In genomic region chr2:215831296-215831913, GRCh38 we compare ENCODE assay signal across 8 cellular contexts.
DNase-seq lines count a peak whose midpoint lies in the region; ATAC-seq and TF ChIP-seq lines count a peak whose summit lies in the region.
"Had no signal": no experiment of that assay in that cellular context is flagged by ENCODE, and none has a peak within 500 bp of the region (broad histone marks: within the 10 kb centered on the region; RNA-seq: fewer than 3 reads in every experiment).

No MANE protein-coding gene starts in this region.

- peak overlapping the region; percentile 67 for H3K4me2 ChIP-seq in smooth muscle cell

- DNase-seq in NOMO-1 treated with DMSO at 0.1 percent for 48 hours (lab: John Stamatoyannopoulos, UW; ENCODE audit: unreplicated experiment) (peak; percentile 73), fibroblast of the conjunctiva (ENCODE audit: low read depth) (peak; percentile 64), smooth muscle cell (lab: John Stamatoyannopoulos, UW; ENCODE audit: unreplicated experiment) (no peak), UCSD-AML1 (lab: John Stamatoyannopoulos, UW; ENCODE audit: unreplicated experiment) (no peak), NCI-H2081 treated with DMSO at 0.1 percent for 48 hours (lab: John Stamatoyannopoulos, UW) (no peak)

- H3K9ac ChIP-seq in smooth muscle cell (ENCODE audit: low read depth) = no peak overlapping the region

- ATAC-seq in GM21381 (IDR thresholded peaks at IDR 0.05; ENCODE audit: unreplicated experiment) (peak; percentile 66), HG03432 (IDR thresholded peaks at IDR 0.05; ENCODE audit: unreplicated experiment) (no peak)

- 35% methylated on average over 5 of the region's 5 CpGs for WGBS in smooth muscle cell (ENCODE audit: low lambda C conversion rate)

- no peaks in the 10 kb centered on the region for H3K9me3 ChIP-seq in smooth muscle cell (replicated peaks; ENCODE audit: low read depth)
- H3K9me3 ChIP-seq: tibial nerve had no signal

- H3K27ac ChIP-seq in smooth muscle cell (ENCODE audit: low read depth) = peak overlapping the region; percentile 56

- no peaks in the 10 kb centered on the region for H4K20me1 ChIP-seq in smooth muscle cell (ENCODE audit: low read depth)

- no peaks in the 10 kb centered on the region for H3K79me2 ChIP-seq in smooth muscle cell (ENCODE audit: low read depth)

- TF ChIP-seq CTCF in smooth muscle cell (IDR thresholded peaks at IDR 0.05; ENCODE audit: borderline replicate concordance, insufficient read depth, poor library complexity, severe bottlenecking) = no peak

- H3F3A ChIP-seq in smooth muscle cell (ENCODE audit: low read depth) = peaks cover 9% of the 10 kb centered on the region

- no peaks in the 10 kb centered on the region for H3K27me3 ChIP-seq in smooth muscle cell (ENCODE audit: low read depth)
- H3K27me3 ChIP-seq: tibial nerve had no signal

- peak overlapping the region; percentile 53 for H2AFZ ChIP-seq in smooth muscle cell (ENCODE audit: low read depth)

- peaks cover 4% of the 10 kb centered on the region for H3K4me1 ChIP-seq in smooth muscle cell (ENCODE audit: low read depth)

- no peak overlapping the region for H3K4me3 ChIP-seq in smooth muscle cell

- H3K36me3 ChIP-seq in smooth muscle cell (ENCODE audit: low read depth) = no peaks in the 10 kb centered on the region
- H3K36me3 ChIP-seq: tibial nerve had no signal

Comparison
In these comparisons a context has a peak if more than half of its experiments do, and no peak if none do; other contexts are left out.
1. DNase-seq: peak in NOMO-1 treated with DMSO at 0.1 percent for 48 hours (single experiment) and fibroblast of the conjunctiva (single experiment); none in smooth muscle cell (single experiment), UCSD-AML1 (single experiment) and NCI-H2081 treated with DMSO at 0.1 percent for 48 hours (single experiment).